9 cellular contexts compared by ENCODE assay signal in the genomic region with DNA sequence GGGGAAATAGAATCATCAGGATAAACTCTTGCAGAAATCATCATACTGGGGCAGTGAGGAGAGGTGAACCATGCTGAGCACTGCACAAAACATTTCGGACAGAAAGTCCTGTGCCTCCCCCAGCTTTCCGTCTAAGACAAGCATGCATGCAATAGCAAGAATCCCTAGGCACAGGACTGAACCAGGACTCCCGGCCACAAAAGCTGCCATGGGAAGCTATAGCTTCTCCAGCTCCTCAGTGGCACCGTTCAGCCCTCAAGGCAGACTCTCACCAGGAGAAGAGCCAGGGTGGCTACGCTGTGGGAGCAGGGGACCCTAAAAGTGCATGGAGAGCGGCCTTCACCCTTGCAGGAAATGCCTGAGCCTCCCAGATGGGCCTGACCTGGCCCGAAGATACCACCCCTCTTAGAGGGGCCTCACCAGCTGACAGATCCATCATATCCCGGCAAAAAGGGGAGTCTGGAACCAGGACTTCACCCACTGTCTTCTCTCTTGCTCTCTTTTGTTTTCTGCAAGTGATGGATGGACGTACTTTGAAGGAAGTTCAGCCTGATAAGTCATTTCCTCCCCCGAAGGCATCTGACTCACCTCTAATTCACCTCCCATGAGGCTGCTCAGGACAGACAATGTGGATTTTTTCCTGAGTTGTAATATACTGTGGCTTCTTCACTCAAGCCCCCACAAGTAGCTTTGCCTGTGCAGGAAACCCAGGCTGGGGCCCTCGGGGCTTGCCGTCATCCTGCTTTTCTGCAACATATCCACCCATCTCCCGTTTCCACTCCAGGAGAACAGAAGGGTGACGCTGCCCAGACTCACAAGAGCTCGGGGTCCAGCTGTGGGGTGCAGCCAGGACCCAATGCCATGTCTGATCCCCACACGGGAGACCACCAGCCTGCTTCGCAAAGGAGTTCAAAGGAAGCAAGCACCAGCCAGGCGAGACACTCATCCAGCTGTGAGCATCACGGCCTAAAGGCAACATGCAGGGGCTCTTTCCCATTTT.
DNase-seq lines count a peak whose midpoint lies in the region; ATAC-seq, FAIRE-seq and TF ChIP-seq lines count a peak whose summit lies in the region.
"Had no signal": no experiment of that assay in that cellular context is flagged by ENCODE, and none has a peak within 500 bp of the region (broad histone marks: within the 10 kb centered on the region; RNA-seq: fewer than 3 reads in every experiment).

No MANE protein-coding gene starts in this region.

- DNase-seq in AG10803 (ENCODE audit: low read depth) (peak; percentile 81), HTR-8/SVneo (ENCODE audit: insufficient read length, low spot score) (peak; percentile 79), astrocyte of the spinal cord (ENCODE audit: low read depth, low spot score) (peak; percentile 91), kidney tubule cell (ENCODE audit: low spot score) (peak; percentile 93), NCI-H1417 treated with DMSO at 0.1 percent for 48 hours (lab: John Stamatoyannopoulos, UW) (no peak), KBM-7 (no peak)
- DNase-seq: stomach had no signal

- TF ChIP-seq CTCF in AG10803 (conservative IDR thresholded peaks at IDR 0.05; ENCODE audit: low read length), result no peak
- no peak for TF ChIP-seq CTCF in astrocyte of the spinal cord (IDR thresholded peaks at IDR 0.05; ENCODE audit: low read depth, low read length)

- ATAC-seq in HG03039 (IDR thresholded peaks at IDR 0.05; ENCODE audit: unreplicated experiment) (no peak), GM21390 (IDR thresholded peaks at IDR 0.05; ENCODE audit: unreplicated experiment) (no peak)

- H3K4me3 ChIP-seq in AG10803 (ENCODE audit: low read length) (no peak overlapping the region), astrocyte of the spinal cord (ENCODE audit: low read depth, low read length) (peak overlapping the region; percentile 17)
- H3K4me3 ChIP-seq: stomach had no signal

- in situ Hi-C loops in astrocyte of the spinal cord (cut with HindIII; ENCODE audit: low sequenced_read_pairs) (no loop called here), KBM-7 (cut with MboI; ENCODE audit: low pct_unique_long_range_greater_than_20kb, low sequenced_read_pairs) (no loop called here)

- FAIRE-seq in HTR-8/SVneo (lab: Jason Lieb, UNC), result peak; percentile 70

Comparison
In these comparisons a context has a peak if more than half of its experiments do, and no peak if none do; other contexts are left out.
1. DNase-seq: peak in AG10803 (single experiment), HTR-8/SVneo (single experiment), astrocyte of the spinal cord (single experiment) and kidney tubule cell (single experiment); none in NCI-H1417 treated with DMSO at 0.1 percent for 48 hours (single experiment) and KBM-7 (single experiment).